ENCODE assay signal across 14 cellular contexts in genomic region chr5:77718934-77719610, GRCh38. TPM values are rescaled to one million over a fixed set of nuclear protein-coding genes. Genes with fewer than 3 reads are reported as not detected.
DNase-seq lines count a peak whose midpoint lies in the region; ATAC-seq, FAIRE-seq and TF ChIP-seq lines count a peak whose summit lies in the region.
"Had no signal": no experiment of that assay in that cellular context is flagged by ENCODE, and none has a peak within 500 bp of the region (broad histone marks: within the 10 kb centered on the region; RNA-seq: fewer than 3 reads in every experiment).

No MANE protein-coding gene starts in this region.

- TF ChIP-seq EP300 in HepG2 (IDR thresholded peaks at IDR 0.05; ENCODE audit: low read depth in 2 of 2, low read length in 2 of 2) = no peak
- no peak for TF ChIP-seq EP300 in HepG2 (CRISPR knock-in tag; IDR thresholded peaks at IDR 0.05; ENCODE audit: borderline replicate concordance)

- H3K27ac ChIP-seq in HepG2 (ENCODE audit: extremely low read length, insufficient read depth, low read length) (no peak overlapping the region), right lobe of liver (no peak overlapping the region), endodermal cell (ENCODE audit: low read depth, low read length) (no peak overlapping the region)
- H3K27ac ChIP-seq: coronary artery had no signal

- no peak overlapping the region for H3K9ac ChIP-seq in HepG2 (ENCODE audit: insufficient read depth, low read depth, low read length)
- no peak overlapping the region for H3K9ac ChIP-seq in endodermal cell (ENCODE audit: extremely low read depth, low read length, poor library complexity, severe bottlenecking)

- H3K4me3 Mint-ChIP-seq in IgD-negative memory B cell (peak overlapping the region in 3 of 4 donors; percentile 22 to 87 (median 67)), endodermal cell (no peak overlapping the region)

- no peak overlapping the region for H3K4me2 ChIP-seq in HepG2 (ENCODE audit: low read depth, low read length)

- no peaks in the 10 kb centered on the region for H3K4me1 ChIP-seq in HepG2 (ENCODE audit: insufficient read depth, low read length)
- no peaks in the 10 kb centered on the region for H3K4me1 ChIP-seq in right lobe of liver
- no peaks in the 10 kb centered on the region for H3K4me1 ChIP-seq in endodermal cell (ENCODE audit: control insufficient read depth, insufficient read depth, low read length)

- H3K9me3 Mint-ChIP-seq in IgD-negative memory B cell (peaks cover 0 to 2% (median 0%) of the 10 kb centered on the region in 3 donors), endodermal cell (no peaks in the 10 kb centered on the region)

- TF ChIP-seq POLR2A in HepG2 (IDR thresholded peaks at IDR 0.05; ENCODE audit: insufficient read depth in 1 of 2, low read depth in 2 of 2, low read length in 2 of 2) (no peak), right lobe of liver (IDR thresholded peaks at IDR 0.05) (no peak)

- DNase-seq in HepG2 (ENCODE audit: low spot score) (no peak), right lobe of liver (no peak), pons (ENCODE audit: low spot score) (no peak), endodermal cell (no peak)
- no peak for DNase-seq in stimulated activated CD4-positive, alpha-beta T cell treated with anti-CD3 and anti-CD28 coated beads, Interleukin-1b, Interleukin-23, amount 100 ng/mL, for 48 hours
- DNase-seq: activated naive CD4-positive, alpha-beta T cell treated with Interleukin-2 at 50 U/mL for 16 hours; NCI-H2171; nucleus accumbens; RPMI8226; stimulated activated CD4-positive, alpha-beta T cell treated with anti-CD3 and anti-CD28 coated beads, Interleukin-4, amount 100 ng/mL, for 24 hours had no signal

- H3K27me3 ChIP-seq in HepG2 (ENCODE audit: control insufficient read depth in 1 of 2, insufficient read depth in 2 of 2, low read length in 2 of 2) (no peaks in the 10 kb centered on the region), right lobe of liver (no peaks in the 10 kb centered on the region), endodermal cell (ENCODE audit: control insufficient read depth, insufficient read depth, low read length, poor library complexity, severe bottlenecking) (no peaks in the 10 kb centered on the region)

- in situ Hi-C loops in HepG2 (cut with HindIII; ENCODE audit: extremely low pct_ligation_motif_present, low pct_unique_long_range_greater_than_20kb) = no loop called here

- H3K27me3 Mint-ChIP-seq in IgD-negative memory B cell = no peaks in the 10 kb centered on the region
- H3K27me3 Mint-ChIP-seq in endodermal cell (ENCODE audit: insufficient read depth) = no peaks in the 10 kb centered on the region

- H4K20me1 ChIP-seq in HepG2 (ENCODE audit: insufficient read depth, low read length) = peaks cover 4% of the 10 kb centered on the region

- H3K79me2 ChIP-seq in HepG2 (ENCODE audit: insufficient read depth, low read length) = peaks cover 56% of the 10 kb centered on the region

- H3K9me3 ChIP-seq in HepG2 (ENCODE audit: low read length) = no peaks in the 10 kb centered on the region
- H3K9me3 ChIP-seq in right lobe of liver = no peaks in the 10 kb centered on the region
- no peaks in the 10 kb centered on the region for H3K9me3 ChIP-seq in endodermal cell (ENCODE audit: control insufficient read depth, low read length)

- H3K36me3 Mint-ChIP-seq in IgD-negative memory B cell (peaks cover 2% of the 10 kb centered on the region), endodermal cell (ENCODE audit: low read depth) (peaks cover 8% of the 10 kb centered on the region)

- no peak for TF ChIP-seq RAD21 in HepG2 (CRISPR knock-in tag; IDR thresholded peaks at IDR 0.05)

- BruUV-seq in HepG2 (replicated peaks; lab: Mats Ljungman, UMichigan) = no TSS peak

- POLR2A ChIA-PET in HepG2 (lab: Yijun Ruan, JAX) = no interaction called here

- CTCF ChIA-PET in HepG2 (lab: Yijun Ruan, JAX; ENCODE audit: low intra/inter-chr PET ratio, low total read pairs) = no interaction called here

- H3K36me3 ChIP-seq in HepG2 (replicated peaks in 1 of 2; ENCODE audit: control insufficient read depth in 1 of 2, insufficient read depth in 2 of 2, low read length in 2 of 2) = no peaks in the 10 kb centered on the region; a peak in 1 of 5 replicates
- H3K36me3 ChIP-seq in right lobe of liver = no peaks in the 10 kb centered on the region
- peaks cover 25% of the 10 kb centered on the region for H3K36me3 ChIP-seq in endodermal cell (ENCODE audit: control insufficient read depth, insufficient read depth, low read length)

- no peak for ATAC-seq in HepG2
- no peak for ATAC-seq in right lobe of liver
- ATAC-seq in HG02610 (IDR thresholded peaks at IDR 0.05; ENCODE audit: unreplicated experiment) = peak; percentile 73
- ATAC-seq in HG03097 (IDR thresholded peaks at IDR 0.05; ENCODE audit: low FRiP score, unreplicated experiment) = no peak

- FAIRE-seq in HepG2 (lab: Jason Lieb, UNC) = no peak

- intact Hi-C loops in HepG2 (cut with micrococcal nuclease; ENCODE audit: unreplicated experiment) (no loop called here), right lobe of liver (cut with DNase I) (no loop called here)

- 97% methylated on average over 6 of the region's 6 CpGs for WGBS in HepG2 (ENCODE audit: low lambda C conversion rate)
- WGBS in right lobe of liver (ENCODE audit: insufficient coverage, low coverage, low lambda C conversion rate, missing lambda C conversion rate) = 74% methylated on average over 6 of the region's 6 CpGs
- 94 to 96% methylated on average over 3 to 6 of the region's 6 CpGs for WGBS in endodermal cell (ENCODE audit: insufficient coverage in 1 of 2, insufficient read length in 1 of 2), 2 experiments

- no peak overlapping the region for H3K4me3 ChIP-seq in HepG2 (replicated peaks in 1 of 3; ENCODE audit: insufficient read depth in 1 of 3, low read depth in 2 of 3, low read length in 3 of 3)
- no peak overlapping the region for H3K4me3 ChIP-seq in right lobe of liver
- H3K4me3 ChIP-seq in endodermal cell (ENCODE audit: low read length) = no peak overlapping the region
- H3K4me3 ChIP-seq: coronary artery had no signal

- H2AFZ ChIP-seq in HepG2 (ENCODE audit: low read length) = no peak overlapping the region

- peak overlapping the region; percentile 26 to 55 (median 51) for H3K27ac Mint-ChIP-seq in IgD-negative memory B cell
- H3K27ac Mint-ChIP-seq in endodermal cell = no peak overlapping the region

- TF ChIP-seq CTCF in HepG2 (CRISPR knock-in tag; IDR thresholded peaks at IDR 0.05) (no peak), right lobe of liver (IDR thresholded peaks at IDR 0.05) (no peak), endodermal cell (conservative IDR thresholded peaks at IDR 0.05) (no peak)

- H3K4me1 Mint-ChIP-seq in IgD-negative memory B cell (peaks cover 13 to 27% (median 17%) of the 10 kb centered on the region in 3 donors), endodermal cell (peaks cover 8% of the 10 kb centered on the region)

TF ChIP-seq in HepG2, 621 proteins besides CTCF, POLR2A, EP300 and RAD21 (continues in another document):
- TF ChIP-seq ZNF20 (CRISPR knock-in tag; IDR thresholded peaks at IDR 0.05) = no peak
- TF ChIP-seq SMAD1 (CRISPR knock-in tag; IDR thresholded peaks at IDR 0.05; ENCODE audit: borderline replicate concordance, low read depth) = no peak
- TF ChIP-seq ZNF878 (CRISPR knock-in tag; IDR thresholded peaks at IDR 0.05) = no peak
- 0 out of 2 replicates have a peak, but pooled peaks have one; percentile 1 for TF ChIP-seq MAFF (IDR thresholded peaks at IDR 0.05; ENCODE audit: low read depth, low read length)
- TF ChIP-seq ZNF225 (CRISPR knock-in tag; IDR thresholded peaks at IDR 0.05) = no peak

RNA-seq across cellular contexts. Expression of gene TBCA, which starts 57.1 kb away (rescaled TPM):
- total RNA-seq in HepG2 (2016; rRNA removed; fragmentation: Illumina TruSeq; extraction: Trizol) (309 and 398 TPM in 2 replicates), right lobe of liver (100 to 1,000 TPM in 4 of 6 experiments, 10 to 100 TPM in 2; 92.1 to 165 (median 127) TPM), endodermal cell (100 to 1,000 TPM; 415 to 454 TPM)
- 188 and 190 TPM in 2 replicates for total RNA-seq in HepG2 (2016; cell fraction: cytosol; rRNA removed; fragmentation: Illumina TruSeq; extraction: Trizol; ENCODE audit: low read depth)
- 314 and 394 TPM in 2 replicates for total RNA-seq in HepG2 (2016; cell fraction: insoluble cytoplasmic fraction; rRNA removed; fragmentation: Illumina TruSeq; extraction: Trizol)
- 213 and 228 TPM in 2 replicates for total RNA-seq in HepG2 (2016; cell fraction: membrane; rRNA removed; fragmentation: Illumina TruSeq; extraction: Trizol)
- total RNA-seq in HepG2 (2016; cell fraction: nucleus; rRNA removed; fragmentation: Illumina TruSeq; extraction: Trizol) = 121 and 126 TPM in 2 replicates
- polyA plus RNA-seq in HepG2 (2011; rRNA removed) (73.3 and 93.8 TPM in 2 replicates), IgD-negative memory B cell (185 TPM)
- 69.3 and 95.9 TPM in 2 replicates for polyA plus RNA-seq in HepG2 (2011; cell fraction: cytosol; rRNA removed)
- 22.7 and 38.2 TPM in 2 replicates for polyA plus RNA-seq in HepG2 (2011; cell fraction: nucleus; rRNA removed)
- polyA plus RNA-seq in HepG2 (2012) = 312 and 399 TPM in 2 replicates
- polyA plus RNA-seq in HepG2 (2016; cell fraction: cytosol; fragmentation: Illumina TruSeq; extraction: Trizol; ENCODE audit: low read depth) = 196 and 223 TPM in 2 replicates
- polyA plus RNA-seq in HepG2 (2016; cell fraction: insoluble cytoplasmic fraction; fragmentation: Illumina TruSeq; extraction: Trizol; ENCODE audit: low read depth) = 459 and 468 TPM in 2 replicates
- 234 TPM in 2 replicates for polyA plus RNA-seq in HepG2 (2016; cell fraction: membrane; fragmentation: Illumina TruSeq; extraction: Trizol; ENCODE audit: low read depth)
- 278 and 287 TPM in 2 replicates for polyA plus RNA-seq in HepG2 (2016; cell fraction: nucleus; fragmentation: Illumina TruSeq; extraction: Trizol; ENCODE audit: insufficient read depth, low read depth)
- 2.0 and 3.4 TPM in 2 replicates for polyA minus RNA-seq in HepG2 (2011; rRNA and poly(A)+ RNA removed; ENCODE audit: low replicate concordance)
- polyA minus RNA-seq in HepG2 (2011; cell fraction: cytosol; rRNA and poly(A)+ RNA removed) = 31.8 and 37.9 TPM in 2 replicates
- polyA minus RNA-seq in HepG2 (2011; cell fraction: nucleus; rRNA and poly(A)+ RNA removed) = 21.8 and 29.8 TPM in 2 replicates
- 247 TPM for polyA plus RNA-seq in endodermal cell (2013, experiment 1 of 2)
- polyA plus RNA-seq in endodermal cell (2013, experiment 2 of 2) = 251 TPM
